In the genomic region with DNA sequence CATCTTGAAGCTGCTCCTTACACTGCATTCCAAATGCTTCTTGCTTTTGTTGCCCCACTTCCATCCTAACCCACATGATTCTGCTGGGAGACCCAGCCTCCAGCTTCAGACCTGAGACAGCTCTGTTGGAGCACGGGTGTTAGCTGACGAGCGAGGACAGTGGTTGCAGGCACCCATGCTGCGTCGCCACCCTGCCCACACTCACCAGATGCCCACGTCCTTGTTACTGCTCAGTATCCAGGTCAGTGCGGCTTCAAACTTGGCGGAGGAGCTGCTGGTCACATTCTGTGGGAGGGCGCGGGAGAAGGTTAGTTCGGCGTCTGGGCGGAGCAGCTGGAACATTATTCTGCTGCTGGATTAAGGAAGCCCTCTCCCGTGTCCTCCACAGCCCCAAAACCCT, we compare ENCODE assay signal across 2 cellular contexts.
TF ChIP-seq lines count a peak whose summit lies in the region.

No MANE protein-coding gene starts in this region.

TF ChIP-seq in GM23338, 12 proteins besides CTCF, POLR2A, EP300 and RAD21 (continues in another document):
- TF ChIP-seq JUNB (IDR thresholded peaks at IDR 0.05; ENCODE audit: unreplicated experiment) (no peak), POLR2AphosphoS5 (IDR thresholded peaks at IDR 0.05; ENCODE audit: low read depth) (no peak), ZNF114 (CRISPR knock-in tag; IDR thresholded peaks at IDR 0.05) (no peak), NANOG (IDR thresholded peaks at IDR 0.05; ENCODE audit: borderline replicate concordance) (no peak), EZH2phosphoT487 (IDR thresholded peaks at IDR 0.05; ENCODE audit: unreplicated experiment) (no peak), EZH2 (IDR thresholded peaks at IDR 0.05; ENCODE audit: low read depth, unreplicated experiment) (no peak), STAT1 (IDR thresholded peaks at IDR 0.05; ENCODE audit: unreplicated experiment) (no peak)
- TF ChIP-seq, protein P1, sequence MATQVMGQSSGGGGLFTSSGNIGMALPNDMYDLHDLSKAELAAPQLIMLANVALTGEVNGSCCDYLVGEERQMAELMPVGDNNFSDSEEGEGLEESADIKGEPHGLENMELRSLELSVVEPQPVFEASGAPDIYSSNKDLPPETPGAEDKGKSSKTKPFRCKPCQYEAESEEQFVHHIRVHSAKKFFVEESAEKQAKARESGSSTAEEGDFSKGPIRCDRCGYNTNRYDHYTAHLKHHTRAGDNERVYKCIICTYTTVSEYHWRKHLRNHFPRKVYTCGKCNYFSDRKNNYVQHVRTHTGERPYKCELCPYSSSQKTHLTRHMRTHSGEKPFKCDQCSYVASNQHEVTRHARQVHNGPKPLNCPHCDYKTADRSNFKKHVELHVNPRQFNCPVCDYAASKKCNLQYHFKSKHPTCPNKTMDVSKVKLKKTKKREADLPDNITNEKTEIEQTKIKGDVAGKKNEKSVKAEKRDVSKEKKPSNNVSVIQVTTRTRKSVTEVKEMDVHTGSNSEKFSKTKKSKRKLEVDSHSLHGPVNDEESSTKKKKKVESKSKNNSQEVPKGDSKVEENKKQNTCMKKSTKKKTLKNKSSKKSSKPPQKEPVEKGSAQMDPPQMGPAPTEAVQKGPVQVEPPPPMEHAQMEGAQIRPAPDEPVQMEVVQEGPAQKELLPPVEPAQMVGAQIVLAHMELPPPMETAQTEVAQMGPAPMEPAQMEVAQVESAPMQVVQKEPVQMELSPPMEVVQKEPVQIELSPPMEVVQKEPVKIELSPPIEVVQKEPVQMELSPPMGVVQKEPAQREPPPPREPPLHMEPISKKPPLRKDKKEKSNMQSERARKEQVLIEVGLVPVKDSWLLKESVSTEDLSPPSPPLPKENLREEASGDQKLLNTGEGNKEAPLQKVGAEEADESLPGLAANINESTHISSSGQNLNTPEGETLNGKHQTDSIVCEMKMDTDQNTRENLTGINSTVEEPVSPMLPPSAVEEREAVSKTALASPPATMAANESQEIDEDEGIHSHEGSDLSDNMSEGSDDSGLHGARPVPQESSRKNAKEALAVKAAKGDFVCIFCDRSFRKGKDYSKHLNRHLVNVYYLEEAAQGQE (IDR thresholded peaks at IDR 0.05; ENCODE audit: unreplicated experiment): no peak
- TF ChIP-seq, protein P2, sequence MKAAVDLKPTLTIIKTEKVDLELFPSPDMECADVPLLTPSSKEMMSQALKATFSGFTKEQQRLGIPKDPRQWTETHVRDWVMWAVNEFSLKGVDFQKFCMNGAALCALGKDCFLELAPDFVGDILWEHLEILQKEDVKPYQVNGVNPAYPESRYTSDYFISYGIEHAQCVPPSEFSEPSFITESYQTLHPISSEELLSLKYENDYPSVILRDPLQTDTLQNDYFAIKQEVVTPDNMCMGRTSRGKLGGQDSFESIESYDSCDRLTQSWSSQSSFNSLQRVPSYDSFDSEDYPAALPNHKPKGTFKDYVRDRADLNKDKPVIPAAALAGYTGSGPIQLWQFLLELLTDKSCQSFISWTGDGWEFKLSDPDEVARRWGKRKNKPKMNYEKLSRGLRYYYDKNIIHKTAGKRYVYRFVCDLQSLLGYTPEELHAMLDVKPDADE (IDR thresholded peaks at IDR 0.05): no peak
- TF ChIP-seq, protein P3, sequence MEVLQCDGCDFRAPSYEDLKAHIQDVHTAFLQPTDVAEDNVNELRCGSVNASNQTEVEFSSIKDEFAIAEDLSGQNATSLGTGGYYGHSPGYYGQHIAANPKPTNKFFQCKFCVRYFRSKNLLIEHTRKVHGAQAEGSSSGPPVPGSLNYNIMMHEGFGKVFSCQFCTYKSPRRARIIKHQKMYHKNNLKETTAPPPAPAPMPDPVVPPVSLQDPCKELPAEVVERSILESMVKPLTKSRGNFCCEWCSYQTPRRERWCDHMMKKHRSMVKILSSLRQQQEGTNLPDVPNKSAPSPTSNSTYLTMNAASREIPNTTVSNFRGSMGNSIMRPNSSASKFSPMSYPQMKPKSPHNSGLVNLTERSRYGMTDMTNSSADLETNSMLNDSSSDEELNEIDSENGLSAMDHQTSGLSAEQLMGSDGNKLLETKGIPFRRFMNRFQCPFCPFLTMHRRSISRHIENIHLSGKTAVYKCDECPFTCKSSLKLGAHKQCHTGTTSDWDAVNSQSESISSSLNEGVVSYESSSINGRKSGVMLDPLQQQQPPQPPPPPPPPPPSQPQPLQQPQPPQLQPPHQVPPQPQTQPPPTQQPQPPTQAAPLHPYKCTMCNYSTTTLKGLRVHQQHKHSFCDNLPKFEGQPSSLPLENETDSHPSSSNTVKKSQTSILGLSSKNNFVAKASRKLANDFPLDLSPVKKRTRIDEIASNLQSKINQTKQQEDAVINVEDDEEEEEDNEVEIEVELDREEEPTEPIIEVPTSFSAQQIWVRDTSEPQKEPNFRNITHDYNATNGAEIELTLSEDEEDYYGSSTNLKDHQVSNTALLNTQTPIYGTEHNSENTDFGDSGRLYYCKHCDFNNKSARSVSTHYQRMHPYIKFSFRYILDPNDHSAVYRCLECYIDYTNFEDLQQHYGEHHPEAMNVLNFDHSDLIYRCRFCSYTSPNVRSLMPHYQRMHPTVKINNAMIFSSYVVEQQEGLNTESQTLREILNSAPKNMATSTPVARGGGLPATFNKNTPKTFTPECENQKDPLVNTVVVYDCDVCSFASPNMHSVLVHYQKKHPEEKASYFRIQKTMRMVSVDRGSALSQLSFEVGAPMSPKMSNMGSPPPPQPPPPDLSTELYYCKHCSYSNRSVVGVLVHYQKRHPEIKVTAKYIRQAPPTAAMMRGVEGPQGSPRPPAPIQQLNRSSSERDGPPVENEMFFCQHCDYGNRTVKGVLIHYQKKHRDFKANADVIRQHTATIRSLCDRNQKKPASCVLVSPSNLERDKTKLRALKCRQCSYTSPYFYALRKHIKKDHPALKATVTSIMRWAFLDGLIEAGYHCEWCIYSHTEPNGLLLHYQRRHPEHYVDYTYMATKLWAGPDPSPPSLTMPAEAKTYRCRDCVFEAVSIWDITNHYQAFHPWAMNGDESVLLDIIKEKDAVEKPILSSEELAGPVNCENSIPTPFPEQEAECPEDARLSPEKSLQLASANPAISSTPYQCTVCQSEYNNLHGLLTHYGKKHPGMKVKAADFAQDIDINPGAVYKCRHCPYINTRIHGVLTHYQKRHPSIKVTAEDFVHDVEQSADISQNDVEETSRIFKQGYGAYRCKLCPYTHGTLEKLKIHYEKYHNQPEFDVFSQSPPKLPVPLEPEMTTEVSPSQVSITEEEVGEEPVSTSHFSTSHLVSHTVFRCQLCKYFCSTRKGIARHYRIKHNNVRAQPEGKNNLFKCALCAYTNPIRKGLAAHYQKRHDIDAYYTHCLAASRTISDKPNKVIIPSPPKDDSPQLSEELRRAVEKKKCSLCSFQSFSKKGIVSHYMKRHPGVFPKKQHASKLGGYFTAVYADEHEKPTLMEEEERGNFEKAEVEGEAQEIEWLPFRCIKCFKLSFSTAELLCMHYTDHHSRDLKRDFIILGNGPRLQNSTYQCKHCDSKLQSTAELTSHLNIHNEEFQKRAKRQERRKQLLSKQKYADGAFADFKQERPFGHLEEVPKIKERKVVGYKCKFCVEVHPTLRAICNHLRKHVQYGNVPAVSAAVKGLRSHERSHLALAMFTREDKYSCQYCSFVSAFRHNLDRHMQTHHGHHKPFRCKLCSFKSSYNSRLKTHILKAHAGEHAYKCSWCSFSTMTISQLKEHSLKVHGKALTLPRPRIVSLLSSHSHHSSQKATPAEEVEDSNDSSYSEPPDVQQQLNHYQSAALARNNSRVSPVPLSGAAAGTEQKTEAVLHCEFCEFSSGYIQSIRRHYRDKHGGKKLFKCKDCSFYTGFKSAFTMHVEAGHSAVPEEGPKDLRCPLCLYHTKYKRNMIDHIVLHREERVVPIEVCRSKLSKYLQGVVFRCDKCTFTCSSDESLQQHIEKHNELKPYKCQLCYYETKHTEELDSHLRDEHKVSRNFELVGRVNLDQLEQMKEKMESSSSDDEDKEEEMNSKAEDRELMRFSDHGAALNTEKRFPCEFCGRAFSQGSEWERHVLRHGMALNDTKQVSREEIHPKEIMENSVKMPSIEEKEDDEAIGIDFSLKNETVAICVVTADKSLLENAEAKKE (CRISPR knock-in tag; IDR thresholded peaks at IDR 0.05): no peak

TF ChIP-seq in neural cell, 6 proteins besides CTCF, POLR2A, EP300 and RAD21:
- TF ChIP-seq SMC3 (conservative IDR thresholded peaks at IDR 0.05; ENCODE audit: poor library complexity): no peak
- TF ChIP-seq POLR2AphosphoS5 (IDR thresholded peaks at IDR 0.05): no peak
- TF ChIP-seq TAF1 (IDR thresholded peaks at IDR 0.05; ENCODE audit: low read depth): no peak
- TF ChIP-seq, protein P1 (IDR thresholded peaks at IDR 0.05; ENCODE audit: borderline replicate concordance): no peak
- no peak for TF ChIP-seq EZH2 (IDR thresholded peaks at IDR 0.05; ENCODE audit: borderline replicate concordance, insufficient read depth, low read length, poor library complexity, severe bottlenecking)
- TF ChIP-seq MXI1 (conservative IDR thresholded peaks at IDR 0.05; ENCODE audit: poor library complexity, severe bottlenecking): no peak
